In genomic region chr2:20992201-20992711, GRCh38 we compare ENCODE assay signal across 14 cellular contexts. TPM values are rescaled to one million over a fixed set of nuclear protein-coding genes. Genes with fewer than 3 reads are reported as not detected.
DNase-seq lines count a peak whose midpoint lies in the region; ATAC-seq and TF ChIP-seq lines count a peak whose summit lies in the region.
"Had no signal": no experiment of that assay in that cellular context is flagged by ENCODE, and none has a peak within 500 bp of the region (broad histone marks: within the 10 kb centered on the region; RNA-seq: fewer than 3 reads in every experiment).

No MANE protein-coding gene starts in this region.

- H3K27ac Mint-ChIP-seq in T-helper 2 cell treated with Interferon-gamma antibody and Interleukin-4, amounts not matched to agents 5 μg/mL and 100 μg/mL, for 36 hours: no peak overlapping the region
- H3K27ac Mint-ChIP-seq: activated CD4-positive, alpha-beta T cell treated with anti-CD3 and anti-CD28 coated beads, Interleukin-2, amount 10 ng/mL, durations not matched to agents 24 days and 14 days; activated naive CD4-positive, alpha-beta T cell treated with anti-CD3 and anti-CD28 coated beads for 36 hours; effector memory CD8-positive, alpha-beta T cell had no signal

- WGBS in gastroesophageal sphincter (ENCODE audit: low coverage in 1 of 2), 2 donors: 29% methylated on average over 4 of the region's 8 CpGs; no CpG with 5 or more reads in 1 of the 2 donors
- 59 to 69% methylated on average over 8 of the region's 8 CpGs for WGBS in sigmoid colon, 2 donors

- no peak overlapping the region for H3K4me3 ChIP-seq in gastroesophageal sphincter
- no peak overlapping the region for H3K4me3 ChIP-seq in sigmoid colon

- H3K4me3 Mint-ChIP-seq in T-helper 2 cell treated with Interferon-gamma antibody and Interleukin-4, amounts not matched to agents 5 μg/mL and 100 μg/mL, for 36 hours: no peak overlapping the region
- H3K4me3 Mint-ChIP-seq: activated CD4-positive, alpha-beta T cell treated with anti-CD3 and anti-CD28 coated beads, Interleukin-2, amount 10 ng/mL, durations not matched to agents 24 days and 14 days; activated naive CD4-positive, alpha-beta T cell treated with anti-CD3 and anti-CD28 coated beads for 36 hours; effector memory CD8-positive, alpha-beta T cell had no signal

- DNase-seq in GM03348 (ENCODE audit: low spot score) (peak; percentile 20), SK-N-DZ (ENCODE audit: low spot score) (peak; percentile 73), sigmoid colon (peak; percentile 83), superior temporal gyrus (ENCODE audit: extremely low spot score) (no peak), NCI-H526 (lab: John Stamatoyannopoulos, UW) (no peak)
- DNase-seq in T-helper 2 cell treated with Interferon-gamma antibody and Interleukin-4, amounts not matched to agents 5 μg/mL and 100 μg/mL, for 36 hours (ENCODE audit: low spot score): no peak
- DNase-seq: activated CD4-positive, alpha-beta T cell treated with anti-CD3 and anti-CD28 coated beads, Interleukin-2, amount 10 ng/mL, durations not matched to agents 24 days and 14 days; activated naive CD4-positive, alpha-beta T cell treated with anti-CD3 and anti-CD28 coated beads for 36 hours; effector memory CD8-positive, alpha-beta T cell; NCI-H345; posterior cingulate gyrus; SHP77 had no signal

- TF ChIP-seq POLR2A in gastroesophageal sphincter (IDR thresholded peaks at IDR 0.05) (no peak), sigmoid colon (IDR thresholded peaks at IDR 0.05) (no peak)

- no peaks in the 10 kb centered on the region for H3K4me1 Mint-ChIP-seq in T-helper 2 cell treated with Interferon-gamma antibody and Interleukin-4, amounts not matched to agents 5 μg/mL and 100 μg/mL, for 36 hours (ENCODE audit: low read depth)
- H3K4me1 Mint-ChIP-seq: activated CD4-positive, alpha-beta T cell treated with anti-CD3 and anti-CD28 coated beads, Interleukin-2, amount 10 ng/mL, durations not matched to agents 24 days and 14 days had no signal

- H3K27ac ChIP-seq in gastroesophageal sphincter: peak overlapping the region; percentile 72 to 86 (median 84)
- H3K27ac ChIP-seq in sigmoid colon: peak overlapping the region; percentile 70 to 84 (median 77)

- intact Hi-C loops in sigmoid colon (cut with DNase I): no loop called here

- TF ChIP-seq CTCF in gastroesophageal sphincter (IDR thresholded peaks at IDR 0.05): no peak
- no peak for TF ChIP-seq CTCF in sigmoid colon (IDR thresholded peaks at IDR 0.05)

- H3K9me3 Mint-ChIP-seq in T-helper 2 cell treated with Interferon-gamma antibody and Interleukin-4, amounts not matched to agents 5 μg/mL and 100 μg/mL, for 36 hours: no peaks in the 10 kb centered on the region
- H3K9me3 Mint-ChIP-seq: activated CD4-positive, alpha-beta T cell treated with anti-CD3 and anti-CD28 coated beads, Interleukin-2, amount 10 ng/mL, durations not matched to agents 24 days and 14 days; activated naive CD4-positive, alpha-beta T cell treated with anti-CD3 and anti-CD28 coated beads for 36 hours; effector memory CD8-positive, alpha-beta T cell had no signal

- no peaks in the 10 kb centered on the region for H3K27me3 Mint-ChIP-seq in T-helper 2 cell treated with Interferon-gamma antibody and Interleukin-4, amounts not matched to agents 5 μg/mL and 100 μg/mL, for 36 hours (ENCODE audit: low read depth)
- H3K27me3 Mint-ChIP-seq: activated CD4-positive, alpha-beta T cell treated with anti-CD3 and anti-CD28 coated beads, Interleukin-2, amount 10 ng/mL, durations not matched to agents 24 days and 14 days had no signal

- no peaks in the 10 kb centered on the region for H3K36me3 ChIP-seq in gastroesophageal sphincter
- H3K36me3 ChIP-seq in sigmoid colon: no peaks in the 10 kb centered on the region

- ATAC-seq in gastroesophageal sphincter (peak; percentile 85), GM18873 (IDR thresholded peaks at IDR 0.05; ENCODE audit: low FRiP score, unreplicated experiment) (no peak)
- ATAC-seq: effector memory CD8-positive, alpha-beta T cell had no signal

- H3K9me3 ChIP-seq in gastroesophageal sphincter: no peaks in the 10 kb centered on the region
- H3K9me3 ChIP-seq in sigmoid colon: no peaks in the 10 kb centered on the region

- H3K36me3 Mint-ChIP-seq in T-helper 2 cell treated with Interferon-gamma antibody and Interleukin-4, amounts not matched to agents 5 μg/mL and 100 μg/mL, for 36 hours (ENCODE audit: low read depth): no peaks in the 10 kb centered on the region

- H3K27me3 ChIP-seq in gastroesophageal sphincter (no peaks in the 10 kb centered on the region), sigmoid colon (no peaks in the 10 kb centered on the region)

- no peak for TF ChIP-seq EP300 in gastroesophageal sphincter (IDR thresholded peaks at IDR 0.05)
- TF ChIP-seq EP300 in sigmoid colon (IDR thresholded peaks at IDR 0.05): peak in 2 of 4 donors; percentile 74 to 75

- peaks cover 4 to 80% (median 6%) of the 10 kb centered on the region in 3 donors for H3K4me1 ChIP-seq in gastroesophageal sphincter
- peaks cover 0 to 59% (median 46%) of the 10 kb centered on the region in 4 donors for H3K4me1 ChIP-seq in sigmoid colon

RNA-seq across cellular contexts. Expression of gene APOB, which starts 51.6 kb away (rescaled TPM):
- polyA plus RNA-seq in SK-N-DZ (2014; cell fraction: cytosol; rRNA removed): not detected in 2 replicates
- not detected in 2 replicates for polyA plus RNA-seq in SK-N-DZ (2014; cell fraction: nucleus; rRNA removed)
- total RNA-seq in gastroesophageal sphincter (1 to 10 TPM; 1.2 to 7.8 (median 2.8) TPM), sigmoid colon (1 to 10 TPM in 3 of 4 donors, under 1 TPM in 1; 0.16 to 3.6 (median 1.7) TPM)
- polyA plus RNA-seq in sigmoid colon: under 1 TPM in 2 of 3 donors, not detected in 1; under 0.01 to 0.12 TPM
- total RNA-seq: activated CD4-positive, alpha-beta T cell treated with anti-CD3 and anti-CD28 coated beads, Interleukin-2, amount 10 ng/mL, durations not matched to agents 24 days and 14 days; activated naive CD4-positive, alpha-beta T cell treated with anti-CD3 and anti-CD28 coated beads for 36 hours had no signal

Comparison
In these comparisons a context has a peak if more than half of its experiments do, and no peak if none do; other contexts are left out.
1. DNase-seq: peak in GM03348 (single experiment), SK-N-DZ (single experiment) and sigmoid colon (single experiment); none in superior temporal gyrus (single experiment), T-helper 2 cell treated with Interferon-gamma antibody and Interleukin-4, amounts not matched to agents 5 μg/mL and 100 μg/mL, for 36 hours (single experiment) and NCI-H526 (0 of 2).